ENCODE assay signal across 7 cellular contexts in the genomic region with DNA sequence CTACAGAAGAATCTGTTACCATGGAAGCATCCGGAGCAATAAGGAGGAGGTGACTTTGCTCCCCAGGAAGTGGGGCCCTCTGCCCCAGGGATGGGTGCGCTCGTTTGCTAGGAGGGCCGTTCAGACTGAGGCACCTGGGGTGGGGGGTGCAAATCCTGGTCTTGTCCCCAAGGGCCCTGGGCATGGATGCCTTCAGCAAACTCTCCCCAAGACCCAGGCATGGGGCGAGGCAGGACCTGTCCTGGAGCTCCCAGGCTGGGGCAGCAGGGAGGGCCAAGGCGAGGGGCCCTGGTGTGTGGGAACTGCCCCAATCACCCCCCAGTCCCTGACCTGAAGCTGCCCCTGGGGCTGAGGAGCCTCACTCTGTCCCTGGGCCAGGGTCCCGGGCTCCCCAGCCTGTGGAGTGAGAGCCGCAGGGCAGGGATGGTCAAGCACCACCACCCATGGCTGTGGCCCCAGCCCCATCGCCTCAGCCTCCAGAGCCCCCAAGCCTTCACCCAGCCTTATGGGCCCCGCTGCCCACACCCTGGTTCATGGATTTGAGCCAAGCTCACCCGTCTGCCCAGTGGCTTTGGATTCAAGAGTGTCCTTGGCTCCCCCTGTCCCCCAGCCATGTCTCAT.
"Had no signal": no experiment of that assay in that cellular context is flagged by ENCODE, and none has a peak within 500 bp of the region (broad histone marks: within the 10 kb centered on the region; RNA-seq: fewer than 3 reads in every experiment).

No MANE protein-coding gene starts in this region.

- DNase-seq: GM23248, GOT3, H7, HFFc6, IMR-90 had no signal

- ATAC-seq: HCT116 had no signal

- H3K27ac ChIP-seq: GM23248 had no signal

- H3K9ac ChIP-seq: GM23248 had no signal

- H2AFZ ChIP-seq: GM23248 had no signal

- H3K9me3 ChIP-seq: HAP-1 had no signal

- H3K4me1 ChIP-seq: HAP-1 had no signal

- H3K4me3 Mint-ChIP-seq: HFFc6 had no signal

- H3K4me3 ChIP-seq: GM23248, HAP-1 had no signal

- H3K27ac Mint-ChIP-seq: HFFc6 had no signal

- H3K36me3 ChIP-seq: HAP-1 had no signal
